Comparison of ENCODE assay signal across 8 cellular contexts in the genomic region with DNA sequence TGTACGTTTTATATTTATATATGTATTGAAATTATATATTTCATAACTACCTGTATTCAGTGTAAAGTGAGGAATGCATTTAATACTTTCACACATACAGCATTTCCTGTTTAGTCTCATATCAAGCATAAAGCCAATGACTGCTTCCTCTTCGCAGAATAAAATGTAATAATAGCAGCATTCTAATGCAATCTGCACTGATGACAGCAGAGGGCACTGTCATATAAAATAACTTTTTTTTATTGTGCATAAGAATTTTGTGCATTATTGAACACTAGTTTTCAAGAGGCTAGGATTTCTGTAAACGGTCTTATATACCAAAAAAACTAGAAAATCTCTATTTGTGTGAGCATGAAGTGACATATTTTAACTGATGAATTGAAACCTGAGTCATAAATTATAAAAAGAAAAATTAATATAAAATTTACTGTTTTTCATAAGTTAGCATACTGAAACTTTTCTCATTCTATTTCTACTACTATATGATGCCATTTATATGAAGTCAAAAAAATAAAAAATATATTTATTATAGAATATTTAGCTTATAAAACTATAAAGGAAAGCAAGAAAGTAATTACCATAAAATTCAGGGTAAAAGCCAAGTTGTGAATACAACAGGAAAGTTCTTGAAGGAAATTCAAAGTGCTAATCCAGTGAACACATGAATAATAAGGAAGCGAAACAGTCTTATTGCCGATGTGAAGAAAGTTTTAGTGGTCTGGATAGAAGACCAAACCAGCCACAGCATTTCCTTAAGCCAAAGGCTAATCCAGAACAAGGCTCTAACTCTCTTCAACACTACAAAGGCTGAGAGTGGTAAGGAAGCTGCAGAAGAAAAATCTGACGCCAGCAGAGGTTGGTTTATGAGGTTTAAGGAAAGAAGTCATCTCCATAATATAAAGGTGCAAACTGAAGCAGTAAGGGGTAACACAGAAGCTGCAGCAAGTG. TPM values are rescaled to one million over a fixed set of nuclear protein-coding genes. Genes with fewer than 3 reads are reported as not detected.
DNase-seq lines count a peak whose midpoint lies in the region; ATAC-seq lines count a peak whose summit lies in the region.

No MANE protein-coding gene starts in this region.

- H3K36me3 Mint-ChIP-seq in immature natural killer cell, result peaks cover 16 to 26% (median 20%) of the 10 kb centered on the region in 3 donors

- peak; percentile 59 for DNase-seq in DMS153 treated with DMSO at 0.1 percent for 48 hours (lab: John Stamatoyannopoulos, UW; ENCODE audit: unreplicated experiment)
- DNase-seq in RPMI7951 (ENCODE audit: low read depth), result peak; percentile 47
- peak; percentile 64 for DNase-seq in astrocyte of the hippocampus (ENCODE audit: low read depth, low spot score)
- DNase-seq in immature natural killer cell, result peak; percentile 17 to 41 (median 22)
- DNase-seq in stimulated activated CD4-positive, alpha-beta T cell treated with anti-CD3 and anti-CD28 coated beads, Interleukin-4, amount 100 ng/mL, for 48 hours (ENCODE audit: low read depth in 2 of 2), result peak; percentile 10 to 12
- no peak for DNase-seq in amniotic stem cell (lab: John Stamatoyannopoulos, UW)

- no peaks in the 10 kb centered on the region for H3K27me3 Mint-ChIP-seq in immature natural killer cell (ENCODE audit: low read depth in 3 of 3)

- H3K9me3 Mint-ChIP-seq in immature natural killer cell, result no peaks in the 10 kb centered on the region

- H3K4me1 Mint-ChIP-seq in immature natural killer cell, result peaks cover 26 to 52% of the 10 kb centered on the region in 2 donors

- ATAC-seq in GM19397 (IDR thresholded peaks at IDR 0.05; ENCODE audit: unreplicated experiment) (peak; percentile 49), HG03521 (IDR thresholded peaks at IDR 0.05; ENCODE audit: unreplicated experiment) (peak; percentile 74)

- H3K27ac Mint-ChIP-seq in immature natural killer cell, result peak overlapping the region in 2 of 6 donors; percentile 6 to 13

- no peak overlapping the region for H3K4me3 Mint-ChIP-seq in immature natural killer cell

RNA-seq across cellular contexts. Expression of a gene that starts 36.3 kb away (rescaled TPM):
- total RNA-seq in RPMI7951 (2014; rRNA removed; shearing (Covaris generic)), result 25.4 and 29.1 TPM in 2 replicates
- polyA plus RNA-seq in immature natural killer cell, result 10 to 100 TPM; 11.3 to 26.9 (median 25.1) TPM

RNA-seq across cellular contexts. Expression of a gene that starts 40.4 kb away (rescaled TPM):
- total RNA-seq in RPMI7951 (2014; rRNA removed; shearing (Covaris generic)), result 105 and 113 TPM in 2 replicates
- 10 to 100 TPM; 54.6 to 65.7 (median 62.9) TPM for polyA plus RNA-seq in immature natural killer cell
